Comparison of ENCODE assay signal across 12 cellular contexts in the genomic region with DNA sequence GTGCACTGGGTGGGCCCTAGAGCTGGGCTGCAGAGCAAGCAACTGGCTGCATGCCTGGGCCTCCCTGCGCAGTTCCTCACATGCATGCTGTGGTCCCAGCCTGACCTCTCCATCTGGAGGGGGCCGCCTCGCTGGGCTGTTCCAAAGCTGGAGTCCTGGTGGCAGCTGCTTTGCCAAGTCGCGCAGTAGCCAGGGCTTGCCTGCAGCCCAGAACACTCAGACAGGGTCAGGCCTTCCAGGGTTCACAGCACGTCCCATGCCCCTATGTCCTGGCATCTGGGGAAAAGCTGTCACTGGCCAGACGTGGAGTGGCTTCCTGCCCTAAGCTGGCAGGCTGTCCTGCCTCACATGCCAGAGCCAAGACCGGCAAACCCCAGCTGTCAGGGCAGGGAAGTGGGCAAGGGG. TPM values are rescaled to one million over a fixed set of nuclear protein-coding genes. Genes with fewer than 3 reads are reported as not detected.
DNase-seq lines count a peak whose midpoint lies in the region; TF ChIP-seq lines count a peak whose summit lies in the region.
"Had no signal": no experiment of that assay in that cellular context is flagged by ENCODE, and none has a peak within 500 bp of the region (broad histone marks: within the 10 kb centered on the region; RNA-seq: fewer than 3 reads in every experiment).

No MANE protein-coding gene starts in this region.

- intact Hi-C loops in adrenal gland (cut with DNase I): no loop called here
- intact Hi-C loops in Calu3 (cut with micrococcal nuclease; ENCODE audit: unreplicated experiment): no loop called here

- H3K36me3 ChIP-seq in adrenal gland (replicated peaks in 1 of 2): peaks cover 0 to 17% of the 10 kb centered on the region in 2 donors
- peaks cover 0 to 42% (median 16%) of the 10 kb centered on the region in 5 donors for H3K36me3 ChIP-seq in subcutaneous abdominal adipose tissue (ENCODE audit: control insufficient read depth in 5 of 5, insufficient read depth in 5 of 5, low read length in 5 of 5)

- H3K27me3 Mint-ChIP-seq in mesothelial cell of epicardium (ENCODE audit: low read depth) (no peaks in the 10 kb centered on the region), Calu3 (ENCODE audit: unreplicated experiment) (no peaks in the 10 kb centered on the region)
- H3K27me3 Mint-ChIP-seq: activated naive CD4-positive, alpha-beta T cell treated with anti-CD3 and anti-CD28 coated beads, Interleukin-2, amount 50 U/mL, for 24 hours had no signal

- H3K9me3 Mint-ChIP-seq in mesothelial cell of epicardium (no peaks in the 10 kb centered on the region), Calu3 (ENCODE audit: low read depth, unreplicated experiment) (no peaks in the 10 kb centered on the region)
- H3K9me3 Mint-ChIP-seq: activated naive CD4-positive, alpha-beta T cell treated with anti-CD3 and anti-CD28 coated beads, Interleukin-2, amount 50 U/mL, for 24 hours had no signal

- H3K27me3 ChIP-seq in adrenal gland: no peaks in the 10 kb centered on the region
- H3K27me3 ChIP-seq in subcutaneous abdominal adipose tissue (ENCODE audit: control insufficient read depth in 5 of 5, insufficient read depth in 4 of 5, low read length in 5 of 5): no peaks in the 10 kb centered on the region

- no peak for TF ChIP-seq POLR2A in adrenal gland (IDR thresholded peaks at IDR 0.05)

- BruUV-seq in Calu3 (replicated peaks; lab: Mats Ljungman, UMichigan): no TSS peak

- H3K9me3 ChIP-seq in adrenal gland (replicated peaks in 1 of 3) (no peaks in the 10 kb centered on the region), subcutaneous abdominal adipose tissue (ENCODE audit: control insufficient read depth in 5 of 5, low read length in 5 of 5) (no peaks in the 10 kb centered on the region)

- H3K36me3 Mint-ChIP-seq in mesothelial cell of epicardium (peaks cover 4% of the 10 kb centered on the region), Calu3 (ENCODE audit: insufficient read depth, unreplicated experiment) (peaks cover 39% of the 10 kb centered on the region)
- H3K36me3 Mint-ChIP-seq: activated naive CD4-positive, alpha-beta T cell treated with anti-CD3 and anti-CD28 coated beads, Interleukin-2, amount 50 U/mL, for 24 hours had no signal

- DNase-seq in adrenal gland (peak in 5 of 7 donors; percentile 38 to 81 (median 52)), fibroblast of mammary gland (ENCODE audit: low read depth) (peak; percentile 66), mesothelial cell of epicardium (ENCODE audit: low spot score in 2 of 2, unreplicated experiment in 2 of 2) (no peak), NCI-H187 treated with DMSO at 0.1 percent for 48 hours (lab: John Stamatoyannopoulos, UW) (no peak), NCI-H446 treated with DMSO at 0.1 percent for 48 hours (lab: John Stamatoyannopoulos, UW) (no peak), Calu3 (no peak)
- DNase-seq in activated CD8-positive, alpha-beta memory T cell treated with anti-CD3 and anti-CD28 coated beads for 24 hours: no peak
- DNase-seq: activated CD4-positive, alpha-beta T cell treated with anti-CD3 and anti-CD28 coated beads for 1 hour; DMS79 treated with DMSO at 0.1 percent for 48 hours; NCI-H2029 had no signal

- peaks cover 0 to 13% of the 10 kb centered on the region in 2 donors for H3K4me1 ChIP-seq in adrenal gland (replicated peaks in 1 of 2)
- H3K4me1 ChIP-seq in subcutaneous abdominal adipose tissue (ENCODE audit: control insufficient read depth in 5 of 5, insufficient read depth in 5 of 5, low read length in 5 of 5): peaks cover 23 to 69% (median 67%) of the 10 kb centered on the region in 5 donors

- H3K27ac Mint-ChIP-seq in mesothelial cell of epicardium (peak overlapping the region; percentile 66), Calu3 (ENCODE audit: unreplicated experiment) (no peak overlapping the region)
- H3K27ac Mint-ChIP-seq: activated naive CD4-positive, alpha-beta T cell treated with anti-CD3 and anti-CD28 coated beads, Interleukin-2, amount 50 U/mL, for 24 hours had no signal

- H3K4me3 ChIP-seq in adrenal gland (no peak overlapping the region), fibroblast of mammary gland (ENCODE audit: control insufficient read depth, low read depth, low read length) (no peak overlapping the region), subcutaneous abdominal adipose tissue (ENCODE audit: low read depth in 1 of 5, low read length in 5 of 5) (peak overlapping the region in 1 of 5 donors; percentile 6)

- TF ChIP-seq CTCF in adrenal gland (IDR thresholded peaks at IDR 0.05) (no peak), fibroblast of mammary gland (conservative IDR thresholded peaks at IDR 0.05; ENCODE audit: control insufficient read depth, insufficient read depth, low read depth, low read length) (no peak), mesothelial cell of epicardium (IDR thresholded peaks at IDR 0.05; ENCODE audit: unreplicated experiment) (no peak), Calu3 (IDR thresholded peaks at IDR 0.05; ENCODE audit: unreplicated experiment) (no peak)

- H3K4me1 Mint-ChIP-seq in mesothelial cell of epicardium (peaks cover 27% of the 10 kb centered on the region), Calu3 (ENCODE audit: low read depth, unreplicated experiment) (no peaks in the 10 kb centered on the region)
- H3K4me1 Mint-ChIP-seq: activated naive CD4-positive, alpha-beta T cell treated with anti-CD3 and anti-CD28 coated beads, Interleukin-2, amount 50 U/mL, for 24 hours had no signal

- H3K4me3 Mint-ChIP-seq in mesothelial cell of epicardium: no peak overlapping the region
- H3K4me3 Mint-ChIP-seq in Calu3 (ENCODE audit: low read depth, unreplicated experiment): no peak overlapping the region
- H3K4me3 Mint-ChIP-seq: activated naive CD4-positive, alpha-beta T cell treated with anti-CD3 and anti-CD28 coated beads, Interleukin-2, amount 50 U/mL, for 24 hours had no signal

- H3K9ac ChIP-seq in subcutaneous abdominal adipose tissue (ENCODE audit: low read length in 5 of 5): peak overlapping the region in 3 of 5 donors; percentile 39 to 44 (median 42)

- H3K27ac ChIP-seq in adrenal gland (peak overlapping the region in 4 of 5 donors; percentile 19 to 89 (median 68)), subcutaneous abdominal adipose tissue (ENCODE audit: low read depth, low read length) (peak overlapping the region; percentile 95)

- CTCF ChIA-PET in Calu3 (lab: Charles Lee): no interaction called here

- 66 to 83% (median 70%) methylated on average over 1 to 8 of the region's 8 CpGs; no CpG with 5 or more reads in 1 of the 4 donors for WGBS in adrenal gland, 4 donors

RNA-seq across cellular contexts. Expression of gene CDC42EP2, which starts 16.5 kb away (rescaled TPM):
- total RNA-seq in adrenal gland: 10 to 100 TPM in 3 of 8 donors, 1 to 10 TPM in 5; 2.9 to 18.3 (median 4.9) TPM
- polyA plus RNA-seq in adrenal gland: 10 to 100 TPM in 2 of 3 donors, 1 to 10 TPM in 1; 1.0 to 13.9 (median 10.4) TPM
- total RNA-seq in mesothelial cell of epicardium: 10.9 to 12.3 TPM (median 11.7 TPM) in 3 replicates
- 35.6 and 43.2 TPM in 2 replicates for total RNA-seq in Calu3 (2022)

RNA-seq across cellular contexts. Expression of gene DPF2, which starts 35.5 kb away (rescaled TPM):
- 10 to 100 TPM; 35.2 to 73.7 (median 49.4) TPM for total RNA-seq in adrenal gland
- polyA plus RNA-seq in adrenal gland: 10 to 100 TPM; 23.2 to 34.7 (median 30.4) TPM
- total RNA-seq in mesothelial cell of epicardium: 80.1 to 85.3 TPM (median 81.3 TPM) in 3 replicates
- 57.5 and 61.1 TPM in 2 replicates for total RNA-seq in Calu3 (2022)

RNA-seq across cellular contexts. Expression of gene POLA2, which starts 36.4 kb away (rescaled TPM):
- total RNA-seq in adrenal gland: 10 to 100 TPM in 1 of 8 donors, 1 to 10 TPM in 7; 3.9 to 12.2 (median 6.9) TPM
- polyA plus RNA-seq in adrenal gland: 1 to 10 TPM; 4.3 to 8.3 (median 7.9) TPM
- total RNA-seq in mesothelial cell of epicardium: 14.1 to 16.1 TPM (median 14.6 TPM) in 3 replicates
- 34.4 and 40.4 TPM in 2 replicates for total RNA-seq in Calu3 (2022)

RNA-seq across cellular contexts. Expression of gene TIGD3, which starts 56.4 kb away (rescaled TPM):
- total RNA-seq in adrenal gland: under 1 TPM; 0.11 to 0.96 (median 0.27) TPM
- polyA plus RNA-seq in adrenal gland: under 1 TPM in 2 of 3 donors, not detected in 1; 0.27 to 0.40 TPM
- total RNA-seq in mesothelial cell of epicardium: 0.49 to 0.75 TPM (median 0.60 TPM) in 3 replicates
- total RNA-seq in Calu3 (2022): 0.73 and 1.5 TPM in 2 replicates

Comparison
In these comparisons a context has a peak if more than half of its experiments do, and no peak if none do; other contexts are left out.
1. DNase-seq: peak in adrenal gland (5 of 7) and fibroblast of mammary gland (single experiment); none in mesothelial cell of epicardium (0 of 2), activated CD8-positive, alpha-beta memory T cell treated with anti-CD3 and anti-CD28 coated beads for 24 hours (single experiment), NCI-H187 treated with DMSO at 0.1 percent for 48 hours (single experiment), NCI-H446 treated with DMSO at 0.1 percent for 48 hours (single experiment) and Calu3 (single experiment).